In genomic region chr11:64590763-64591221, GRCh38 we compare ENCODE assay signal across 23 cellular contexts. TPM values are rescaled to one million over a fixed set of nuclear protein-coding genes. Genes with fewer than 3 reads are reported as not detected.
DNase-seq lines count a peak whose midpoint lies in the region; ATAC-seq and TF ChIP-seq lines count a peak whose summit lies in the region.
"Had no signal": no experiment of that assay in that cellular context is flagged by ENCODE, and none has a peak within 500 bp of the region (broad histone marks: within the 10 kb centered on the region; RNA-seq: fewer than 3 reads in every experiment).

Gene SLC22A12 (plus strand): TSS chr11:64591220. CDS start chr11:64591557, 337 bp downstream.

- intact Hi-C loops in left ventricle myocardium inferior (cut with micrococcal nuclease) = no loop called here
- intact Hi-C loops in left ventricle myocardium superior (cut with micrococcal nuclease) = no loop called here
- intact Hi-C loops in left colon (cut with DNase I, micrococcal nuclease) = no loop called here
- intact Hi-C loops in aorta (cut with DNase I) = no loop called here

- H3K36me3 ChIP-seq in left ventricle myocardium inferior = no peaks in the 10 kb centered on the region
- no peaks in the 10 kb centered on the region for H3K36me3 ChIP-seq in aorta (ENCODE audit: control insufficient read depth in 1 of 2, insufficient read depth in 2 of 2, low read length in 1 of 2)
- H3K36me3 ChIP-seq: MG63, Peyer's patch had no signal

- H3K9me3 ChIP-seq in left ventricle myocardium inferior (replicated peaks) (peaks cover 27% of the 10 kb centered on the region), aorta (ENCODE audit: control insufficient read depth, low read length) (no peaks in the 10 kb centered on the region)
- H3K9me3 ChIP-seq: Peyer's patch had no signal

- H3K4me3 ChIP-seq in left ventricle myocardium inferior (no peak within 1 kb of the TSS), aorta (ENCODE audit: low read length in 2 of 2) (no peak within 1 kb of the TSS)
- H3K4me3 ChIP-seq: MG63, Peyer's patch had no signal

- H3K36me3 Mint-ChIP-seq in neural crest cell (ENCODE audit: low read depth) = no peaks in the 10 kb centered on the region
- H3K36me3 Mint-ChIP-seq: CD14-positive monocyte had no signal

- peaks cover 32% of the 10 kb centered on the region for H3K27me3 ChIP-seq in left ventricle myocardium inferior (ENCODE audit: low read depth)
- H3K27me3 ChIP-seq in aorta (ENCODE audit: control insufficient read depth in 1 of 2, insufficient read depth in 2 of 2, low read length in 1 of 2) = no peaks in the 10 kb centered on the region
- H3K27me3 ChIP-seq: MG63, Peyer's patch had no signal

- H3K4me3 Mint-ChIP-seq in neural crest cell = no peak within 1 kb of the TSS
- H3K4me3 Mint-ChIP-seq: CD14-positive monocyte had no signal

- H3K27ac Mint-ChIP-seq in neural crest cell (ENCODE audit: unreplicated experiment) = peak within 1 kb of the TSS; percentile 65

- DNase-seq in left ventricle myocardium inferior (peak; percentile 4), left ventricle myocardium superior (no peak), left colon (no peak), neural crest cell (ENCODE audit: low read depth, low spot score) (no peak), aorta (peak; percentile 35 to 72), NCI-H1092 (lab: John Stamatoyannopoulos, UW) (no peak)
- DNase-seq: ACHN, AML-193, Caco-2, DMS153, IMR-90, Karpas-422, MG63, NCI-H1092 treated with DMSO at 0.1 percent for 48 hours, NCI-H2081 treated with DMSO at 0.1 percent for 48 hours, NCI-H2227 treated with DMSO at 0.1 percent for 48 hours, NCI-H524, SHP77 treated with DMSO at 0.1 percent for 48 hours had no signal

- no peak within 1 kb of the TSS for H3K27ac ChIP-seq in left ventricle myocardium inferior (replicated peaks)
- H3K27ac ChIP-seq in aorta (ENCODE audit: low read depth in 1 of 2, low read length in 2 of 2) = no peak within 1 kb of the TSS
- H3K27ac ChIP-seq: Peyer's patch had no signal

- ATAC-seq in left ventricle myocardium superior = no peak
- ATAC-seq in left colon = peak; percentile 42
- no peak for ATAC-seq in aorta (ENCODE audit: low FRiP score)
- no peak for ATAC-seq in GM19463 (IDR thresholded peaks at IDR 0.05; ENCODE audit: unreplicated experiment)
- no peak for ATAC-seq in HG03439 (IDR thresholded peaks at IDR 0.05; ENCODE audit: unreplicated experiment)

- H3K4me1 ChIP-seq in left ventricle myocardium inferior = no peaks in the 10 kb centered on the region
- no peaks in the 10 kb centered on the region for H3K4me1 ChIP-seq in aorta (ENCODE audit: control insufficient read depth in 1 of 2, insufficient read depth in 2 of 2, low read length in 2 of 2)
- H3K4me1 ChIP-seq: Peyer's patch had no signal

- TF ChIP-seq CTCF in left ventricle myocardium inferior (IDR thresholded peaks at IDR 0.05; ENCODE audit: borderline replicate concordance) = no peak
- no peak for TF ChIP-seq CTCF in neural crest cell (conservative IDR thresholded peaks at IDR 0.05)

- 76 to 80% methylated on average over 14 of the region's 14 CpGs for WGBS in aorta, 2 donors

- peaks cover 6% of the 10 kb centered on the region for H3K9me3 Mint-ChIP-seq in neural crest cell

- H3K4me1 Mint-ChIP-seq in neural crest cell = no peaks in the 10 kb centered on the region
- H3K4me1 Mint-ChIP-seq: CD14-positive monocyte had no signal

- peaks cover 7% of the 10 kb centered on the region for H3K27me3 Mint-ChIP-seq in neural crest cell (ENCODE audit: low read depth)

RNA-seq across cellular contexts. Expression of gene SLC22A12, which starts in this region (rescaled TPM):
- total RNA-seq in left ventricle myocardium inferior (not detected), left ventricle myocardium superior (not detected), left colon (not detected), neural crest cell (not detected in 2 replicates), aorta (not detected)
- polyA plus RNA-seq in aorta = not detected
- total RNA-seq: Caco-2, HT-29, IMR-90, Peyer's patch had no signal
- polyA plus RNA-seq: CD14-positive monocyte, IMR-90 had no signal

Comparison
In these comparisons a context has a peak if more than half of its experiments do, and no peak if none do; other contexts are left out.
1. Peak in DNase-seq in left ventricle myocardium inferior; RNA of the gene not detected or under 1 TPM.
2. Peak in ATAC-seq in left colon; RNA of the gene not detected or under 1 TPM.
3. Peak in DNase-seq in aorta; RNA of the gene not detected or under 1 TPM.